In genomic region chr22:18529416-18530145, GRCh38 we compare ENCODE assay signal across 11 cellular contexts. TPM values are rescaled to one million over a fixed set of nuclear protein-coding genes. Genes with fewer than 3 reads are reported as not detected.
A peak's percentile ranks its signal among the peaks of the same experiment; 100 is the strongest.
DNase-seq lines count a peak whose midpoint lies in the region; ATAC-seq and TF ChIP-seq lines count a peak whose summit lies in the region.
"Not testable (repeated sequence)": the region's sequence is repeated elsewhere in the genome, so short reads cannot be mapped to it uniquely, and the experiment has no call there.
"Had no signal": no experiment of that assay in that cellular context is flagged by ENCODE, and none has a peak within 500 bp of the region (broad histone marks: within the 10 kb centered on the region; RNA-seq: fewer than 3 reads in every experiment).

No MANE protein-coding gene starts in this region.

- ATAC-seq in GM19328 (IDR thresholded peaks at IDR 0.05; ENCODE audit: unreplicated experiment) (peak; percentile 4), GM21737 (IDR thresholded peaks at IDR 0.05; ENCODE audit: unreplicated experiment) (peak; percentile 4), HG02981 (IDR thresholded peaks at IDR 0.05; ENCODE audit: unreplicated experiment) (peak; percentile 2), HG03460 (IDR thresholded peaks at IDR 0.05; ENCODE audit: unreplicated experiment) (peak; percentile 14), foreskin keratinocyte (peak; percentile 8), mucosa of descending colon (peak; percentile 51), aorta (ENCODE audit: low FRiP score) (peak; percentile 57)
- not testable (repeated sequence) for ATAC-seq in activated CD4-positive, alpha-beta T cell treated with anti-CD3 and anti-CD28 coated beads for 36 hours

- peak; percentile 30 for DNase-seq in activated CD4-positive, alpha-beta T cell treated with anti-CD3 and anti-CD28 coated beads for 36 hours
- not testable (repeated sequence) for DNase-seq in foreskin keratinocyte, aorta
- DNase-seq in mucosa of descending colon = peak in 2 of 3 donors; percentile 30 to 43

- POLR2A ChIA-PET in activated CD4-positive, alpha-beta T cell treated with anti-CD3 and anti-CD28 coated beads for 36 hours (lab: Charles Lee) = not testable (repeated sequence)

- H3K36me3 Mint-ChIP-seq in activated CD4-positive, alpha-beta T cell treated with anti-CD3 and anti-CD28 coated beads for 36 hours (ENCODE audit: low read depth) = not testable (repeated sequence)

- H3K4me1 Mint-ChIP-seq in activated CD4-positive, alpha-beta T cell treated with anti-CD3 and anti-CD28 coated beads for 36 hours = not testable (repeated sequence)

- not testable (repeated sequence) for H3K9me3 Mint-ChIP-seq in activated CD4-positive, alpha-beta T cell treated with anti-CD3 and anti-CD28 coated beads for 36 hours (ENCODE audit: low read depth)

- WGBS in aorta, 2 donors = 9% methylated on average over 10 of the region's 57 CpGs; no CpG with 5 or more reads in 1 of the 2 donors

- intact Hi-C loops in activated CD4-positive, alpha-beta T cell treated with anti-CD3 and anti-CD28 coated beads for 36 hours (cut with DNase I, micrococcal nuclease); mucosa of descending colon (cut with DNase I, micrococcal nuclease); aorta (cut with DNase I): not testable (repeated sequence)

- not testable (repeated sequence) for H3K27me3 Mint-ChIP-seq in activated CD4-positive, alpha-beta T cell treated with anti-CD3 and anti-CD28 coated beads for 36 hours

- CTCF ChIA-PET in activated CD4-positive, alpha-beta T cell treated with anti-CD3 and anti-CD28 coated beads for 36 hours (lab: Charles Lee) = not testable (repeated sequence)

- not testable (repeated sequence) for H3K36me3 ChIP-seq in mucosa of descending colon (ENCODE audit: low read depth); aorta (ENCODE audit: control insufficient read depth in 1 of 2, insufficient read depth in 2 of 2, low read length in 1 of 2)

- H3K27me3 ChIP-seq in foreskin keratinocyte; aorta (ENCODE audit: control insufficient read depth in 1 of 2, insufficient read depth in 2 of 2, low read length in 1 of 2): not testable (repeated sequence)

- not testable (repeated sequence) for H3K27ac Mint-ChIP-seq in activated CD4-positive, alpha-beta T cell treated with anti-CD3 and anti-CD28 coated beads for 36 hours

- H3K9me3 ChIP-seq in mucosa of descending colon; aorta (ENCODE audit: control insufficient read depth, low read length): not testable (repeated sequence)

- H3K4me3 Mint-ChIP-seq in activated CD4-positive, alpha-beta T cell treated with anti-CD3 and anti-CD28 coated beads for 36 hours = not testable (repeated sequence)

- not testable (repeated sequence) for H3K4me1 ChIP-seq in foreskin keratinocyte; mucosa of descending colon (ENCODE audit: low read depth); aorta (ENCODE audit: control insufficient read depth in 1 of 2, insufficient read depth in 2 of 2, low read length in 2 of 2)

- not testable (repeated sequence) for TF ChIP-seq CTCF in foreskin keratinocyte (conservative IDR thresholded peaks at IDR 0.05); mucosa of descending colon (IDR thresholded peaks at IDR 0.05)

- H3K27ac ChIP-seq in foreskin keratinocyte; aorta (ENCODE audit: low read depth in 1 of 2, low read length in 2 of 2): not testable (repeated sequence)

- H3K4me3 ChIP-seq in mucosa of descending colon; aorta (ENCODE audit: low read length in 2 of 2): not testable (repeated sequence)

RNA-seq across cellular contexts. Expression of gene TMEM191B, which starts 2.0 kb away (rescaled TPM):
- 1 to 10 TPM in 1 of 2 experiments, under 1 TPM in 1; 0.72 to 3.2 TPM for total RNA-seq in activated CD4-positive, alpha-beta T cell treated with anti-CD3 and anti-CD28 coated beads for 36 hours
- total RNA-seq in foreskin keratinocyte = 0.56 and 2.4 TPM in 2 replicates
- 0.87 and 4.1 TPM in 2 replicates for polyA plus RNA-seq in foreskin keratinocyte
- 1 to 10 TPM in 1 of 3 donors, not detected in 2; 2.9 TPM for total RNA-seq in mucosa of descending colon
- total RNA-seq in aorta = not detected
- 1 to 10 TPM in 1 of 2 donors, not detected in 1; 3.8 TPM for polyA plus RNA-seq in aorta
- total RNA-seq: ascending aorta had no signal

RNA-seq across cellular contexts. Expression of gene GGTLC3, which starts 11.6 kb away (rescaled TPM):
- total RNA-seq in activated CD4-positive, alpha-beta T cell treated with anti-CD3 and anti-CD28 coated beads for 36 hours = not detected
- not detected in 2 replicates for total RNA-seq in foreskin keratinocyte
- not detected in 2 replicates for polyA plus RNA-seq in foreskin keratinocyte
- total RNA-seq in mucosa of descending colon = not detected
- not detected for total RNA-seq in aorta
- polyA plus RNA-seq in aorta = not detected
- total RNA-seq: ascending aorta, Calu3, tibial nerve had no signal
